ENCODE assay signal across 11 cellular contexts in the genomic region with DNA sequence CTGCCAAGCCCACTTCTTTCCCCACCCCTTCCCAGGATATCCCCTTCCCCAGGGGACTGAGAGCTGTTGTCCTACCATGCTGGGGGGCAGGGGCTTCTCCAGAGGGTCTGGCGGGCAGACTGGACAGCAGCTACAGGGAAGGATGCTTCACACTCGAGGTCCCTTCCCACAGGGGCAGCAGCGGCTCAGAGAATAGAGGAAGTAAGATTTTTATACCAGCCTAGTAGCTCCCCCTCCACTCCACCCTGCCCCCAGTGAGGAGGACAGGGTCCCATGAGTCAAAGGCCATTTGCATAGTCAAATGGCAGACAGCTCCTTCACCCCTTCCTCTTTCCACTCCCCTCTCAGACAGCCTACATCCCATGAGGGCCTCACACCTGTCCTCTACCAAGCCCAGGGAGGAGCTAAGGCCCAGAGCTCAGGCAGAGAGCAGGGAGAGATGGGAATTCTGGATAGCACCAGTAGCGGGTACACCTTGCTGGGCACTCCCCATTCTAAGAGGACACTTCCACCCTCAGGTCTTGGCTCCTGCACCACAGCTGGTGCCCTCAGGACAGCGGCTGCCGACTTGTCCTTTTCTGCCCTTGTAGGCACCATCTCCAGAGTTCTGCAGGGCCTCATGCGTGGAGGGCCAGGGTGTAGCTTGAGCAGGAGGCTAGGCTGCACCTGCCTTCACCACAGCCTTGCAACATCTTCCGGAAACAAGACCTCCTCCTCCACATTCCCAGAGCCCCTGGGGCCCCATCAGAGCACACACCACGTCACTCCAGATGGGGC. TPM values are rescaled to one million over a fixed set of nuclear protein-coding genes. Genes with fewer than 3 reads are reported as not detected.
A peak's percentile ranks its signal among the peaks of the same experiment; 100 is the strongest.
DNase-seq lines count a peak whose midpoint lies in the region; ATAC-seq and TF ChIP-seq lines count a peak whose summit lies in the region.
"Had no signal": no experiment of that assay in that cellular context is flagged by ENCODE, and none has a peak within 500 bp of the region (broad histone marks: within the 10 kb centered on the region; RNA-seq: fewer than 3 reads in every experiment).

A gene with protein sequence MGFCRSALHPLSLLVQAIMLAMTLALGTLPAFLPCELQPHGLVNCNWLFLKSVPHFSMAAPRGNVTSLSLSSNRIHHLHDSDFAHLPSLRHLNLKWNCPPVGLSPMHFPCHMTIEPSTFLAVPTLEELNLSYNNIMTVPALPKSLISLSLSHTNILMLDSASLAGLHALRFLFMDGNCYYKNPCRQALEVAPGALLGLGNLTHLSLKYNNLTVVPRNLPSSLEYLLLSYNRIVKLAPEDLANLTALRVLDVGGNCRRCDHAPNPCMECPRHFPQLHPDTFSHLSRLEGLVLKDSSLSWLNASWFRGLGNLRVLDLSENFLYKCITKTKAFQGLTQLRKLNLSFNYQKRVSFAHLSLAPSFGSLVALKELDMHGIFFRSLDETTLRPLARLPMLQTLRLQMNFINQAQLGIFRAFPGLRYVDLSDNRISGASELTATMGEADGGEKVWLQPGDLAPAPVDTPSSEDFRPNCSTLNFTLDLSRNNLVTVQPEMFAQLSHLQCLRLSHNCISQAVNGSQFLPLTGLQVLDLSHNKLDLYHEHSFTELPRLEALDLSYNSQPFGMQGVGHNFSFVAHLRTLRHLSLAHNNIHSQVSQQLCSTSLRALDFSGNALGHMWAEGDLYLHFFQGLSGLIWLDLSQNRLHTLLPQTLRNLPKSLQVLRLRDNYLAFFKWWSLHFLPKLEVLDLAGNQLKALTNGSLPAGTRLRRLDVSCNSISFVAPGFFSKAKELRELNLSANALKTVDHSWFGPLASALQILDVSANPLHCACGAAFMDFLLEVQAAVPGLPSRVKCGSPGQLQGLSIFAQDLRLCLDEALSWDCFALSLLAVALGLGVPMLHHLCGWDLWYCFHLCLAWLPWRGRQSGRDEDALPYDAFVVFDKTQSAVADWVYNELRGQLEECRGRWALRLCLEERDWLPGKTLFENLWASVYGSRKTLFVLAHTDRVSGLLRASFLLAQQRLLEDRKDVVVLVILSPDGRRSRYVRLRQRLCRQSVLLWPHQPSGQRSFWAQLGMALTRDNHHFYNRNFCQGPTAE (minus strand): TSS at position 194 of the 777 bp plus-strand sequence. CDS start 116 bp downstream, at position 78.

- H3K4me3 Mint-ChIP-seq in activated CD4-positive, alpha-beta T cell treated with anti-CD3 and anti-CD28 coated beads, Interleukin-2, amount 10 ng/mL, durations not matched to agents 7 days and 5 days, result no peak within 1 kb of the TSS
- H3K4me3 Mint-ChIP-seq in effector memory CD8-positive, alpha-beta T cell, result peak within 1 kb of the TSS in 1 of 2 donors; percentile 85

- ATAC-seq in HG02610 (IDR thresholded peaks at IDR 0.05; ENCODE audit: unreplicated experiment), result peak; percentile 81
- ATAC-seq in effector memory CD8-positive, alpha-beta T cell (replicated peaks), result peak; percentile 38
- ATAC-seq in omental fat pad (ENCODE audit: low FRiP score), result no peak

- TF ChIP-seq CTCF in omental fat pad (IDR thresholded peaks at IDR 0.05) (no peak), vagina (IDR thresholded peaks at IDR 0.05) (no peak)

- no peaks in the 10 kb centered on the region for H3K27me3 Mint-ChIP-seq in activated CD4-positive, alpha-beta T cell treated with anti-CD3 and anti-CD28 coated beads, Interleukin-2, amount 10 ng/mL, durations not matched to agents 7 days and 5 days
- H3K27me3 Mint-ChIP-seq in effector memory CD8-positive, alpha-beta T cell, result no peaks in the 10 kb centered on the region

- no peaks in the 10 kb centered on the region for H3K27me3 ChIP-seq in vagina
- H3K27me3 ChIP-seq: suprapubic skin had no signal

- H3K36me3 Mint-ChIP-seq in activated CD4-positive, alpha-beta T cell treated with anti-CD3 and anti-CD28 coated beads, Interleukin-2, amount 10 ng/mL, durations not matched to agents 7 days and 5 days (ENCODE audit: low read depth), result peaks cover 28% of the 10 kb centered on the region
- H3K36me3 Mint-ChIP-seq in effector memory CD8-positive, alpha-beta T cell (ENCODE audit: insufficient read depth), result peaks cover 31% of the 10 kb centered on the region

- H3K4me1 ChIP-seq in vagina, result peaks cover 5% of the 10 kb centered on the region

- intact Hi-C loops in vagina (cut with DNase I), result no loop called here

- no peaks in the 10 kb centered on the region for H3K9me3 ChIP-seq in vagina
- H3K9me3 ChIP-seq: suprapubic skin had no signal

- CTCF ChIA-PET in activated CD4-positive, alpha-beta T cell treated with anti-CD3 and anti-CD28 coated beads, Interleukin-2, amount 10 ng/mL, durations not matched to agents 7 days and 5 days (lab: Charles Lee), result interaction anchor here (0.6 to 10.9 kb wide), 9 partner anchors 9 to 496 kb away, joined by 3 to 91 read pairs (median 3); a partner anchor contains a TSS

- H3K27ac ChIP-seq in vagina, result no peak within 1 kb of the TSS
- H3K27ac ChIP-seq: C4-2B, suprapubic skin had no signal

- no peak within 1 kb of the TSS for H3K4me3 ChIP-seq in vagina
- H3K4me3 ChIP-seq: suprapubic skin had no signal

- H3K36me3 ChIP-seq in vagina, result peaks cover 0 to 29% of the 10 kb centered on the region in 2 donors

- no peak for DNase-seq in activated CD4-positive, alpha-beta T cell treated with anti-CD3 and anti-CD28 coated beads, Interleukin-2, amount 10 ng/mL, durations not matched to agents 7 days and 5 days
- no peak for DNase-seq in activated CD4-positive, alpha-beta T cell treated with anti-CD3 and anti-CD28 coated beads, Interleukin-2, amount 50 U/mL, for 48 hours
- DNase-seq in MV-4-11 (lab: John Stamatoyannopoulos, UW) (peak; percentile 94), omental fat pad (ENCODE audit: low spot score) (no peak), vagina (ENCODE audit: extremely low spot score in 2 of 2) (no peak)
- DNase-seq in effector memory CD8-positive, alpha-beta T cell, result no peak
- DNase-seq in stimulated activated naive CD4-positive, alpha-beta T cell treated with Interleukin-2 at 50 U/mL for 16 hours (lab: John Stamatoyannopoulos, UW), result no peak

- H3K9me3 Mint-ChIP-seq in activated CD4-positive, alpha-beta T cell treated with anti-CD3 and anti-CD28 coated beads, Interleukin-2, amount 10 ng/mL, durations not matched to agents 7 days and 5 days, result no peaks in the 10 kb centered on the region
- no peaks in the 10 kb centered on the region for H3K9me3 Mint-ChIP-seq in effector memory CD8-positive, alpha-beta T cell

- H3K4me1 Mint-ChIP-seq in activated CD4-positive, alpha-beta T cell treated with anti-CD3 and anti-CD28 coated beads, Interleukin-2, amount 10 ng/mL, durations not matched to agents 7 days and 5 days, result peaks cover 66% of the 10 kb centered on the region
- peaks cover 26 to 51% of the 10 kb centered on the region in 2 donors for H3K4me1 Mint-ChIP-seq in effector memory CD8-positive, alpha-beta T cell (ENCODE audit: low read depth in 2 of 2)

- TF ChIP-seq POLR2A in vagina (IDR thresholded peaks at IDR 0.05), result no peak

- H3K27ac Mint-ChIP-seq in activated CD4-positive, alpha-beta T cell treated with anti-CD3 and anti-CD28 coated beads, Interleukin-2, amount 10 ng/mL, durations not matched to agents 7 days and 5 days, result peak within 1 kb of the TSS; percentile 79
- peak within 1 kb of the TSS; percentile 89 to 94 for H3K27ac Mint-ChIP-seq in effector memory CD8-positive, alpha-beta T cell

- POLR2A ChIA-PET in activated CD4-positive, alpha-beta T cell treated with anti-CD3 and anti-CD28 coated beads, Interleukin-2, amount 10 ng/mL, durations not matched to agents 7 days and 5 days (lab: Charles Lee), result no interaction called here

RNA-seq across cellular contexts. Expression of the gene that starts here (rescaled TPM):
- under 1 TPM; 0.55 to 0.65 TPM for total RNA-seq in activated CD4-positive, alpha-beta T cell treated with anti-CD3 and anti-CD28 coated beads, Interleukin-2, amount 10 ng/mL, durations not matched to agents 7 days and 5 days
- total RNA-seq in omental fat pad (under 1 TPM in 1 of 4 donors, not detected in 3; 0.19 TPM), vagina (not detected)
- total RNA-seq: liver had no signal
